Comparison of ENCODE assay signal across 1 cellular context in the genomic region with DNA sequence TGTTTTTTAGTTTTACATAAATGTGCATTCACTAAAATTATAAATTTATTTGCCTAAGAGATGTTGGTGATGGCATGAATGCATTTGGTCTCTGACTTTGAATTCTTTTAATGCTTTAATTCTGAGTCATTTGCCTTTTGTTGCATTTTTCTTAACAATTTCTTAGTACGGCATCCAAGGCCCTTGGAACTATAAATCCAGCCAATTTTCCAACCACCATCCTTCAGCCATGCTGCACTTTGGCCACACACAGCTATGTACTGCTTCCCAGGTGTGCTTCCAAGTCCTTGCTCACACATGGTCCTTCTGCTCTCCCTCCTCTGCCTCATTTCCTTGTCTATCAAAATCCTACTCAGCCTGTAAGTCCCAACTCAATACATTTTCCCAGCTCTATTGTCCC.
TF ChIP-seq lines count a peak whose summit lies in the region.

No MANE protein-coding gene starts in this region.

TF ChIP-seq in GM23338, 12 proteins besides CTCF, POLR2A, EP300 and RAD21 (continued from another document):
- TF ChIP-seq, protein P1, sequence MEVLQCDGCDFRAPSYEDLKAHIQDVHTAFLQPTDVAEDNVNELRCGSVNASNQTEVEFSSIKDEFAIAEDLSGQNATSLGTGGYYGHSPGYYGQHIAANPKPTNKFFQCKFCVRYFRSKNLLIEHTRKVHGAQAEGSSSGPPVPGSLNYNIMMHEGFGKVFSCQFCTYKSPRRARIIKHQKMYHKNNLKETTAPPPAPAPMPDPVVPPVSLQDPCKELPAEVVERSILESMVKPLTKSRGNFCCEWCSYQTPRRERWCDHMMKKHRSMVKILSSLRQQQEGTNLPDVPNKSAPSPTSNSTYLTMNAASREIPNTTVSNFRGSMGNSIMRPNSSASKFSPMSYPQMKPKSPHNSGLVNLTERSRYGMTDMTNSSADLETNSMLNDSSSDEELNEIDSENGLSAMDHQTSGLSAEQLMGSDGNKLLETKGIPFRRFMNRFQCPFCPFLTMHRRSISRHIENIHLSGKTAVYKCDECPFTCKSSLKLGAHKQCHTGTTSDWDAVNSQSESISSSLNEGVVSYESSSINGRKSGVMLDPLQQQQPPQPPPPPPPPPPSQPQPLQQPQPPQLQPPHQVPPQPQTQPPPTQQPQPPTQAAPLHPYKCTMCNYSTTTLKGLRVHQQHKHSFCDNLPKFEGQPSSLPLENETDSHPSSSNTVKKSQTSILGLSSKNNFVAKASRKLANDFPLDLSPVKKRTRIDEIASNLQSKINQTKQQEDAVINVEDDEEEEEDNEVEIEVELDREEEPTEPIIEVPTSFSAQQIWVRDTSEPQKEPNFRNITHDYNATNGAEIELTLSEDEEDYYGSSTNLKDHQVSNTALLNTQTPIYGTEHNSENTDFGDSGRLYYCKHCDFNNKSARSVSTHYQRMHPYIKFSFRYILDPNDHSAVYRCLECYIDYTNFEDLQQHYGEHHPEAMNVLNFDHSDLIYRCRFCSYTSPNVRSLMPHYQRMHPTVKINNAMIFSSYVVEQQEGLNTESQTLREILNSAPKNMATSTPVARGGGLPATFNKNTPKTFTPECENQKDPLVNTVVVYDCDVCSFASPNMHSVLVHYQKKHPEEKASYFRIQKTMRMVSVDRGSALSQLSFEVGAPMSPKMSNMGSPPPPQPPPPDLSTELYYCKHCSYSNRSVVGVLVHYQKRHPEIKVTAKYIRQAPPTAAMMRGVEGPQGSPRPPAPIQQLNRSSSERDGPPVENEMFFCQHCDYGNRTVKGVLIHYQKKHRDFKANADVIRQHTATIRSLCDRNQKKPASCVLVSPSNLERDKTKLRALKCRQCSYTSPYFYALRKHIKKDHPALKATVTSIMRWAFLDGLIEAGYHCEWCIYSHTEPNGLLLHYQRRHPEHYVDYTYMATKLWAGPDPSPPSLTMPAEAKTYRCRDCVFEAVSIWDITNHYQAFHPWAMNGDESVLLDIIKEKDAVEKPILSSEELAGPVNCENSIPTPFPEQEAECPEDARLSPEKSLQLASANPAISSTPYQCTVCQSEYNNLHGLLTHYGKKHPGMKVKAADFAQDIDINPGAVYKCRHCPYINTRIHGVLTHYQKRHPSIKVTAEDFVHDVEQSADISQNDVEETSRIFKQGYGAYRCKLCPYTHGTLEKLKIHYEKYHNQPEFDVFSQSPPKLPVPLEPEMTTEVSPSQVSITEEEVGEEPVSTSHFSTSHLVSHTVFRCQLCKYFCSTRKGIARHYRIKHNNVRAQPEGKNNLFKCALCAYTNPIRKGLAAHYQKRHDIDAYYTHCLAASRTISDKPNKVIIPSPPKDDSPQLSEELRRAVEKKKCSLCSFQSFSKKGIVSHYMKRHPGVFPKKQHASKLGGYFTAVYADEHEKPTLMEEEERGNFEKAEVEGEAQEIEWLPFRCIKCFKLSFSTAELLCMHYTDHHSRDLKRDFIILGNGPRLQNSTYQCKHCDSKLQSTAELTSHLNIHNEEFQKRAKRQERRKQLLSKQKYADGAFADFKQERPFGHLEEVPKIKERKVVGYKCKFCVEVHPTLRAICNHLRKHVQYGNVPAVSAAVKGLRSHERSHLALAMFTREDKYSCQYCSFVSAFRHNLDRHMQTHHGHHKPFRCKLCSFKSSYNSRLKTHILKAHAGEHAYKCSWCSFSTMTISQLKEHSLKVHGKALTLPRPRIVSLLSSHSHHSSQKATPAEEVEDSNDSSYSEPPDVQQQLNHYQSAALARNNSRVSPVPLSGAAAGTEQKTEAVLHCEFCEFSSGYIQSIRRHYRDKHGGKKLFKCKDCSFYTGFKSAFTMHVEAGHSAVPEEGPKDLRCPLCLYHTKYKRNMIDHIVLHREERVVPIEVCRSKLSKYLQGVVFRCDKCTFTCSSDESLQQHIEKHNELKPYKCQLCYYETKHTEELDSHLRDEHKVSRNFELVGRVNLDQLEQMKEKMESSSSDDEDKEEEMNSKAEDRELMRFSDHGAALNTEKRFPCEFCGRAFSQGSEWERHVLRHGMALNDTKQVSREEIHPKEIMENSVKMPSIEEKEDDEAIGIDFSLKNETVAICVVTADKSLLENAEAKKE (CRISPR knock-in tag; IDR thresholded peaks at IDR 0.05): no peak
- no peak for TF ChIP-seq POLR2AphosphoS5 (IDR thresholded peaks at IDR 0.05; ENCODE audit: low read depth)
